Comparison of ENCODE assay signal across 29 cellular contexts in the genomic region with DNA sequence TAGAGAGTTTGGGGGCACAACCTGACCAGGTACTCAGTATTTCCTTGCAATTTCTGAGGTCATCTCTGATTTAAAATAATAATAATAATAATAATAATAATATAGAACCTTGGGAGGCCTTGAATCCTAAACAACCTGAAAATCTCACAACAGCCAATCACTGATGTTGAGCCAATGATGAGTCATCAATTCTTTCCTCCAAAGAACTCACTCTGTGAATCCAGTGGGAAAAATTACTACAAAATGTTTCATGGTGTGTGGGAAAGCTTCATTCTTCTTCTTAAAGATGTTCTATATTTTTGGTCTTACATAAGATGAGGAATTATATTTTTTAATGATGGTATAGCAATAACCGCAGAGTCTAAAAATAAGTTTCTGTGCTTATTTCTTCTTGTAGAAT.
"Had no signal": no experiment of that assay in that cellular context is flagged by ENCODE, and none has a peak within 500 bp of the region (broad histone marks: within the 10 kb centered on the region; RNA-seq: fewer than 3 reads in every experiment).

No MANE protein-coding gene starts in this region.

- H3K4me3 ChIP-seq: adrenal gland, body of pancreas, gastrocnemius medialis, heart left ventricle had no signal

- H3K9me3 ChIP-seq: adrenal gland, body of pancreas, gastrocnemius medialis, heart left ventricle had no signal

- H3K27ac ChIP-seq: adrenal gland, body of pancreas, foreskin keratinocyte, gastrocnemius medialis, heart left ventricle had no signal

- H3K4me1 ChIP-seq: adrenal gland, body of pancreas, foreskin keratinocyte, gastrocnemius medialis, heart left ventricle had no signal

- H3K36me3 ChIP-seq: adrenal gland, gastrocnemius medialis, heart left ventricle had no signal

- H3K27me3 ChIP-seq: adrenal gland, foreskin keratinocyte, gastrocnemius medialis, heart left ventricle had no signal

- DNase-seq: activated CD4-positive, alpha-beta memory T cell treated with anti-CD3 and anti-CD28 coated beads for 36 hours; activated CD4-positive, alpha-beta T cell treated with anti-CD3 and anti-CD28 coated beads for 36 hours; activated CD4-positive, alpha-beta T cell treated with anti-CD3 and anti-CD28 coated beads, Interleukin-2, amount 10 ng/mL, durations not matched to agents 24 days and 14 days; activated CD4-positive, CD25-positive, alpha-beta regulatory T cell; activated CD4-positive, CD25-positive, alpha-beta regulatory T cell treated with anti-CD3 and anti-CD28 coated beads, Interleukin-2, amount 50 U/mL, for 72 hours; activated CD8-positive, alpha-beta memory T cell treated with anti-CD3 and anti-CD28 coated beads, Interleukin-2, amount 10 ng/mL, durations not matched to agents 7 days and 5 days; activated CD8-positive, alpha-beta memory T cell treated with anti-CD3 and anti-CD28 coated beads, Interleukin-2, amount 50 U/mL, for 4 hours; activated CD8-positive, alpha-beta T cell treated with anti-CD3 and anti-CD28 coated beads, Interleukin-2, amount 10 ng/mL, durations not matched to agents 7 days and 5 days; activated effector memory CD4-positive, alpha-beta T cell treated with anti-CD3 and anti-CD28 coated beads, Interleukin-2, amount 50 U/mL, for 16 hours; activated naive CD4-positive, alpha-beta T cell treated with anti-CD3 and anti-CD28 coated beads for 36 hours; activated naive CD8-positive, alpha-beta T cell treated with anti-CD3 and anti-CD28 coated beads for 36 hours; activated naive CD8-positive, alpha-beta T cell treated with anti-CD3 and anti-CD28 coated beads, Interleukin-2, amount 50 U/mL, for 24 hours; activated T-cell treated with anti-CD3 and anti-CD28 coated beads, Interleukin-2, amount 50 U/mL, for 1 hour; activated T-cell treated with anti-CD3 and anti-CD28 coated beads, Interleukin-2, amount 50 U/mL, for 48 hours; adrenal gland; amygdala; aorta; body of pancreas; caudate nucleus; cortex of kidney; dermis blood vessel endothelial cell; effector CD4-positive, alpha-beta T cell; effector memory CD8-positive, alpha-beta T cell; foreskin keratinocyte; gastrocnemius medialis; glutamatergic neuron; heart left ventricle; T-helper 17 cell had no signal

- ATAC-seq: activated CD4-positive, alpha-beta T cell treated with anti-CD3 and anti-CD28 coated beads for 36 hours; activated CD8-positive, alpha-beta memory T cell treated with anti-CD3 and anti-CD28 coated beads, Interleukin-2, amount 10 ng/mL, durations not matched to agents 7 days and 5 days; activated CD8-positive, alpha-beta T cell treated with anti-CD3 and anti-CD28 coated beads, Interleukin-2, amount 10 ng/mL, durations not matched to agents 7 days and 5 days; activated naive CD8-positive, alpha-beta T cell treated with anti-CD3 and anti-CD28 coated beads, Interleukin-2, amount 50 U/mL, for 24 hours; body of pancreas; effector memory CD8-positive, alpha-beta T cell; esophagus mucosa; foreskin keratinocyte; gastrocnemius medialis; heart left ventricle; T-helper 17 cell had no signal
